13 cellular contexts compared by ENCODE assay signal in genomic region chr6:43910638-43911353, GRCh38.
DNase-seq lines count a peak whose midpoint lies in the region; ATAC-seq and TF ChIP-seq lines count a peak whose summit lies in the region.
"Had no signal": no experiment of that assay in that cellular context is flagged by ENCODE, and none has a peak within 500 bp of the region (broad histone marks: within the 10 kb centered on the region; RNA-seq: fewer than 3 reads in every experiment).

No MANE protein-coding gene starts in this region.

- no peak overlapping the region for H2AFZ ChIP-seq in PC-9

- CTCF ChIA-PET in PC-9 (lab: Charles Lee), result no interaction called here

- H3K9me3 ChIP-seq in PC-9 (ENCODE audit: insufficient read depth, low read depth) (no peaks in the 10 kb centered on the region), upper lobe of right lung (no peaks in the 10 kb centered on the region), heart left ventricle (no peaks in the 10 kb centered on the region)
- H3K9me3 ChIP-seq: adrenal gland had no signal

- peak; percentile 16 for DNase-seq in NOMO-1 treated with DMSO at 0.1 percent for 48 hours (lab: John Stamatoyannopoulos, UW; ENCODE audit: unreplicated experiment)
- no peak for DNase-seq in NOMO-1 treated with dmso at 0.1 percent for 144 hours (lab: John Stamatoyannopoulos, UW; ENCODE audit: unreplicated experiment)
- peak in 1 of 2 experiments; percentile 55 for DNase-seq in PC-9
- peak; percentile 73 for DNase-seq in fibroblast of pulmonary artery (ENCODE audit: low read depth)
- no peak for DNase-seq in upper lobe of right lung
- DNase-seq in heart left ventricle, result no peak
- no peak for DNase-seq in SHP77 treated with DMSO at 0.1 percent for 48 hours (lab: John Stamatoyannopoulos, UW)
- DNase-seq in stimulated activated naive CD4-positive, alpha-beta T cell (lab: John Stamatoyannopoulos, UW), result no peak
- DNase-seq: adrenal gland, foreskin melanocyte, NCI-H2171, right cardiac atrium had no signal

- no peaks in the 10 kb centered on the region for H3K27me3 ChIP-seq in PC-9 (ENCODE audit: insufficient read depth, low read depth)
- H3K27me3 ChIP-seq in upper lobe of right lung, result no peaks in the 10 kb centered on the region
- H3K27me3 ChIP-seq in heart left ventricle, result no peaks in the 10 kb centered on the region
- H3K27me3 ChIP-seq: adrenal gland had no signal

- H3K36me3 ChIP-seq in PC-9 (ENCODE audit: low read depth), result no peaks in the 10 kb centered on the region
- no peaks in the 10 kb centered on the region for H3K36me3 ChIP-seq in upper lobe of right lung
- no peaks in the 10 kb centered on the region for H3K36me3 ChIP-seq in heart left ventricle
- H3K36me3 ChIP-seq: adrenal gland had no signal

- ATAC-seq in upper lobe of right lung, result peak; percentile 53
- no peak for ATAC-seq in heart left ventricle
- ATAC-seq: right cardiac atrium, SK-N-SH treated with all-trans-retinoic acid at 6 μM for 48 hours had no signal

- TSS peak; percentile 87 for BruUV-seq in PC-9 (replicated peaks; lab: Mats Ljungman, UMichigan)

- TF ChIP-seq CTCF in PC-9 (conservative IDR thresholded peaks at IDR 0.05) (no peak), fibroblast of pulmonary artery (IDR thresholded peaks at IDR 0.05; ENCODE audit: low read length, missing control alignments) (no peak), upper lobe of right lung (IDR thresholded peaks at IDR 0.05) (no peak), heart left ventricle (IDR thresholded peaks at IDR 0.05) (no peak)

- peaks cover 18% of the 10 kb centered on the region for H3K4me1 ChIP-seq in PC-9 (replicated peaks; ENCODE audit: insufficient read depth)
- no peaks in the 10 kb centered on the region for H3K4me1 ChIP-seq in upper lobe of right lung
- H3K4me1 ChIP-seq in heart left ventricle, result peaks cover 0 to 15% (median 0%) of the 10 kb centered on the region in 12 donors
- H3K4me1 ChIP-seq: adrenal gland had no signal

- H3K27ac ChIP-seq in PC-9 (peak overlapping the region; percentile 83), upper lobe of right lung (no peak overlapping the region), heart left ventricle (no peak overlapping the region)
- H3K27ac ChIP-seq: adrenal gland had no signal

- POLR2A ChIA-PET in PC-9 (lab: Charles Lee; ENCODE audit: unreplicated experiment), result no interaction called here

- WGBS in heart left ventricle, 4 donors, result 63 to 76% (median 69%) methylated on average over 6 of the region's 6 CpGs

- no peaks in the 10 kb centered on the region for H3K79me2 ChIP-seq in PC-9 (ENCODE audit: low read depth)

- peaks cover 9% of the 10 kb centered on the region for H3F3A ChIP-seq in PC-9 (ENCODE audit: insufficient read depth, low read depth)

- peak overlapping the region; percentile 74 for H3K4me2 ChIP-seq in PC-9

- intact Hi-C loops in PC-9 (cut with micrococcal nuclease; ENCODE audit: unreplicated experiment), result no loop called here
- intact Hi-C loops in upper lobe of right lung (cut with DNase I), result no loop called here
- intact Hi-C loops in heart left ventricle (cut with DNase I), result no loop called here

- no peak for TF ChIP-seq POLR2A in heart left ventricle (IDR thresholded peaks at IDR 0.05)

- no peaks in the 10 kb centered on the region for H3K9me2 ChIP-seq in PC-9 (ENCODE audit: insufficient read depth)

- no peaks in the 10 kb centered on the region for H4K20me1 ChIP-seq in PC-9 (ENCODE audit: insufficient read depth)

- H3K4me3 ChIP-seq in PC-9, result peak overlapping the region; percentile 42; the same call in 1 of the 2 replicates
- H3K4me3 ChIP-seq in fibroblast of pulmonary artery (replicated peaks; ENCODE audit: low read depth, low read length), result no peak overlapping the region
- H3K4me3 ChIP-seq in upper lobe of right lung, result no peak overlapping the region
- no peak overlapping the region for H3K4me3 ChIP-seq in heart left ventricle
- H3K4me3 ChIP-seq: adrenal gland had no signal

Comparison
In these comparisons a context has a peak if more than half of its experiments do, and no peak if none do; other contexts are left out.
1. DNase-seq: peak in NOMO-1 treated with DMSO at 0.1 percent for 48 hours (single experiment) and fibroblast of pulmonary artery (single experiment); none in NOMO-1 treated with dmso at 0.1 percent for 144 hours (single experiment), upper lobe of right lung (single experiment), heart left ventricle (0 of 5), SHP77 treated with DMSO at 0.1 percent for 48 hours (single experiment) and stimulated activated naive CD4-positive, alpha-beta T cell (0 of 6).